ENCODE assay signal across 8 cellular contexts in the genomic region with DNA sequence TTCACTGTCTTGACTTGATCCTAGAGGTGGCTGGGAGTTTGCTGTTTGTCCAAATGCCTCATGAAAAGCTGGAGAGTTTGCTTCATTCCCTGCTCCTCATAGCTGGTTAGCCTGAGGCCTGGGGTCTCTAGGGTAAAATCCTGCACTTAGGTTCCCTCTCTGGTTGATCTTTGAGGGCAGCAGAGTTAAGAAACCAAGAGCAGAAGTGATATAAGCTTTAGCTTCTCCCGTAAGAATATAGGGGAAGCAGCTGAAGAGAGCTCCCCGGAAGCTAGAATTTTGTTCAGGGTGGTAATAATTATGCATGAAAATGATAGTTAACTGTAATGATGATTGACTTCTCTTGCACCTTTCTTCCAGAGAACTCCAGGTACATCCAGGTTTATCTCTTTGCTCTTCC. TPM values are rescaled to one million over a fixed set of nuclear protein-coding genes. Genes with fewer than 3 reads are reported as not detected.
A peak's percentile ranks its signal among the peaks of the same experiment; 100 is the strongest.
DNase-seq lines count a peak whose midpoint lies in the region; ATAC-seq and TF ChIP-seq lines count a peak whose summit lies in the region.

No MANE protein-coding gene starts in this region.

- H3K4me2 ChIP-seq in H9 (ENCODE audit: insufficient read depth, insufficient read length, low read length), result peak overlapping the region; percentile 96

- H2BK5ac ChIP-seq in H9 (ENCODE audit: insufficient read length, low read length), result no peak overlapping the region

- H3K4me1 Mint-ChIP-seq in H9, result peaks cover 27 to 33% of the 10 kb centered on the region in 2 experiments

- peak overlapping the region; percentile 54; the same call in 1 of the 2 replicates for H3K14ac ChIP-seq in H9 (ENCODE audit: insufficient read depth, low read length)

- no peaks in the 10 kb centered on the region for H3K27me3 Mint-ChIP-seq in H9 (ENCODE audit: low read depth)

- no CpG with 5 or more reads among the region's 2 CpGs for WGBS in H9 (ENCODE audit: extremely low coverage, insufficient read length, low lambda C conversion rate)

- H3K27ac Mint-ChIP-seq in H9, result peak overlapping the region; percentile 93 to 99 (median 96)

- no peak overlapping the region for H2BK120ac ChIP-seq in H9 (ENCODE audit: low read depth, low read length, poor library complexity, severe bottlenecking)

- no peak overlapping the region for H3K23ac ChIP-seq in H9 (ENCODE audit: insufficient read length, low read depth, low read length)

- H4K5ac ChIP-seq in H9 (ENCODE audit: insufficient read length, low read depth, low read length), result no peak overlapping the region

- H3K4me1 ChIP-seq in H9 (ENCODE audit: insufficient read depth, low read length), result no peaks in the 10 kb centered on the region
- H3K4me1 ChIP-seq in skeletal muscle tissue (ENCODE audit: control insufficient read depth in 3 of 3, insufficient read depth in 3 of 3, low read length in 3 of 3), result peaks cover 17 to 39% (median 30%) of the 10 kb centered on the region in 3 donors

- no peaks in the 10 kb centered on the region for H3K27me3 ChIP-seq in H9 (ENCODE audit: insufficient read depth, low read length)
- no peaks in the 10 kb centered on the region for H3K27me3 ChIP-seq in skeletal muscle tissue (ENCODE audit: control insufficient read depth in 3 of 3, insufficient read depth in 3 of 3, low read length in 3 of 3)

- H2BK20ac ChIP-seq in H9 (ENCODE audit: low read depth, low read length, poor library complexity, severe bottlenecking), result no peak overlapping the region

- no peak overlapping the region for H2BK12ac ChIP-seq in H9 (ENCODE audit: insufficient read length, low read depth, low read length)

- H3K79me1 ChIP-seq in H9 (ENCODE audit: insufficient read depth, low read depth, low read length, poor library complexity, severe bottlenecking), result peaks cover 5% of the 10 kb centered on the region

- H3K4ac ChIP-seq in H9 (ENCODE audit: low read depth, low read length), result no peak overlapping the region

- ATAC-seq in HG02588 (IDR thresholded peaks at IDR 0.05; ENCODE audit: unreplicated experiment), result no peak

- no peaks in the 10 kb centered on the region for H3K9me3 Mint-ChIP-seq in H9

- no peak overlapping the region for H3K56ac ChIP-seq in H9 (ENCODE audit: insufficient read length, low read depth, low read length)

- H3K9me3 ChIP-seq in H9 (ENCODE audit: control insufficient read depth, low read depth, low read length), result no peaks in the 10 kb centered on the region
- no peaks in the 10 kb centered on the region for H3K9me3 ChIP-seq in skeletal muscle tissue (ENCODE audit: control insufficient read depth in 3 of 3, low read length in 3 of 3)

- H3K27ac ChIP-seq in H9 (ENCODE audit: insufficient read length, low read depth, low read length) (no peak overlapping the region), skeletal muscle tissue (ENCODE audit: low read depth, low read length) (peak overlapping the region; percentile 99)

- peak overlapping the region; percentile 98 for H3K9ac ChIP-seq in H9 (ENCODE audit: extremely low read depth, insufficient read length, low read length)
- H3K9ac ChIP-seq in skeletal muscle tissue (ENCODE audit: low read depth in 1 of 3, low read length in 3 of 3), result peak overlapping the region; percentile 95 to 98 (median 97)

- H3K4me3 ChIP-seq in fibroblast of the aortic adventitia (ENCODE audit: low read depth, low read length), result peak overlapping the region; percentile 95
- peak overlapping the region; percentile 83 to 98 (median 85) for H3K4me3 ChIP-seq in skeletal muscle tissue (ENCODE audit: low read length in 3 of 3)

- H3K36me3 Mint-ChIP-seq in H9 (ENCODE audit: insufficient read depth in 1 of 3, low read depth in 3 of 3), result peaks cover 26 to 43% (median 30%) of the 10 kb centered on the region in 3 experiments

- H3K4me3 Mint-ChIP-seq in H9, result peak overlapping the region; percentile 91 to 95

- peaks cover 12% of the 10 kb centered on the region for H3K23me2 ChIP-seq in H9 (ENCODE audit: insufficient read length, low read depth, low read length, poor library complexity, severe bottlenecking)

- H4K20me1 ChIP-seq in H9 (ENCODE audit: control insufficient read depth, insufficient read depth, insufficient read length), result peaks cover 3% of the 10 kb centered on the region

- no peak overlapping the region for H4K91ac ChIP-seq in H9 (ENCODE audit: insufficient read length, low read depth, low read length)

- H2AFZ ChIP-seq in H9 (ENCODE audit: low read length), result no peak overlapping the region

- H2AK5ac ChIP-seq in H9 (ENCODE audit: insufficient read length, low read length), result no peak overlapping the region

- DNase-seq in H9, result no peak
- DNase-seq in SKM-1 treated with dmso at 0.1 percent for 144 hours (lab: John Stamatoyannopoulos, UW; ENCODE audit: unreplicated experiment), result peak; percentile 31
- no peak for DNase-seq in fibroblast of the aortic adventitia (ENCODE audit: low read depth)
- no peak for DNase-seq in retina
- no peak for DNase-seq in stimulated activated CD4-positive, alpha-beta T cell treated with anti-CD3 and anti-CD28 coated beads, Interleukin-4, amount 100 ng/mL, for 24 hours
- DNase-seq in stimulated activated CD4-positive, alpha-beta T cell treated with anti-CD3 and anti-CD28 coated beads, Interleukin-1b, Interleukin-23, amount 100 ng/mL, for 48 hours, result no peak

- no peak for TF ChIP-seq CTCF in H9 (conservative IDR thresholded peaks at IDR 0.05)
- TF ChIP-seq CTCF in fibroblast of the aortic adventitia (IDR thresholded peaks at IDR 0.05; ENCODE audit: insufficient read depth, low read length), result no peak

- H3K79me2 ChIP-seq in H9 (ENCODE audit: insufficient read depth, low read length), result peaks cover 16% of the 10 kb centered on the region; the same call in 1 of the 2 replicates

- H3K36me3 ChIP-seq in skeletal muscle tissue (ENCODE audit: control insufficient read depth in 3 of 3, insufficient read depth in 3 of 3, low read length in 3 of 3), result peaks cover 5 to 25% (median 20%) of the 10 kb centered on the region in 3 donors

- H3K18ac ChIP-seq in H9 (ENCODE audit: insufficient read length, low read depth, low read length), result peak overlapping the region; percentile 50

- H3T11ph ChIP-seq in H9 (ENCODE audit: low read length), result no peak overlapping the region

- no peak overlapping the region for H2BK15ac ChIP-seq in H9 (ENCODE audit: low read depth, low read length)

- H4K8ac ChIP-seq in H9 (replicated peaks; ENCODE audit: insufficient read length, low read depth, low read length), result no peak overlapping the region

RNA-seq across cellular contexts. Expression of a gene that starts 1.4 kb away (rescaled TPM):
- total RNA-seq in H9 (2021) (59.6 and 61.9 TPM in 2 replicates), fibroblast of the aortic adventitia (ENCODE audit: low replicate concordance) (16.4 and 25.6 TPM in 2 replicates), skeletal muscle tissue (17.2 TPM)

RNA-seq across cellular contexts. Expression of a gene that starts 7.9 kb away (rescaled TPM):
- total RNA-seq in H9 (2021) (19.9 and 22.8 TPM in 2 replicates), fibroblast of the aortic adventitia (ENCODE audit: low replicate concordance) (0.16 and 8.9 TPM in 2 replicates), skeletal muscle tissue (3.7 TPM)

RNA-seq across cellular contexts. Expression of a gene that starts 13.0 kb away (rescaled TPM):
- total RNA-seq in H9 (2021) (77.8 and 89.2 TPM in 2 replicates), fibroblast of the aortic adventitia (ENCODE audit: low replicate concordance) (47.1 and 89.5 TPM in 2 replicates), skeletal muscle tissue (75.2 TPM)
